20 cellular contexts compared by ENCODE assay signal in the genomic region with DNA sequence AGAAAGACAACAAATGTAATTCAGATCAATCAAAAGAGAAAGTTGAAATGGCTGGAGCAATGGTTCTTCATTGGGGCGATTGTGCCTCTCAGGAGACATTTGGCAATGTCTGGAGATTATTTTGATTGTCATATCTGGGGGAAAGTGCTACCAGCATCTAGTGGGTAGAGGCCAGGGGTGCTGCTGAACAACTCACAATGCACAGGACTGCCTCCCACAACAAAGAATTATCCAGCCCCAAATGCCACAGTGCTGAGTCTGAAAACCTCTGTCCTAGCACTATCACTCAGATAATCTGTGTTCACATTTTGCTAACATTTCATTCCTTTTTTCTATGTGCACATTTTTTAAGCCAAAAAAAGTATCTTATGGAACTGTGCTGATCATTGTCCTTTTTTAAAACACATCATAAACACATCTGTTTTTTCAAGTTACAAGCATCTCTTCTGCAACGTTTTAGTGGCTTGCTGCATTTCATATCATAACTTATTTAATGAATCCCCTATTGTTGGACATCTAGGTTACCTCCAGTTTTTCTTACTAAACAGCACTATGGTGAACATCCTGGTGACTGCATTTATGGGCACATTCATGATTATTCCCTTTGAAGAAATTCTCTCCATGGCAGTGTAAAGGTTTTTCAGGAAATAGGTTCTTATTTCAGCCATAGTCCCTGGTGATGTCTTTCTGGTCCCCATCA.
"Had no signal": no experiment of that assay in that cellular context is flagged by ENCODE, and none has a peak within 500 bp of the region (broad histone marks: within the 10 kb centered on the region; RNA-seq: fewer than 3 reads in every experiment).

No MANE protein-coding gene starts in this region.

- H3K36me3 Mint-ChIP-seq: activated naive CD8-positive, alpha-beta T cell; brain; immature natural killer cell; naive B cell; stimulated activated naive B cell treated with anti-CD40 and anti-IgM and Interleukin-4, amounts not matched to agents 10 μg/mL and 1 μg/mL and 100 μg/mL, for 72 hours had no signal

- H3K36me3 ChIP-seq: lower lobe of right lung, SJSA1, thyroid gland had no signal

- H3K4me3 ChIP-seq: lower lobe of right lung, SJSA1, thyroid gland had no signal

- H3K9me3 Mint-ChIP-seq: activated T-helper 1 cell treated with anti-CD3 and anti-CD28 coated beads, Interleukin-12 subunit alpha, Interleukin-12 subunit beta, Interleukin-2, Interleukin-4 antibody, amounts not matched to agents 30 ng/mL and 10 ng/mL and 1 ng/mL, durations not matched to agents 14 hours and 24 hours and 36 hours; dendritic cell treated with granulocyte-macrophage colony-stimulating factor and Interleukin-4, amounts not matched to agents 40 ng/mL and 50 ng/mL, for 4 days; immature natural killer cell; naive B cell; stimulated activated naive B cell treated with anti-CD40 and anti-IgM and Interleukin-4, amounts not matched to agents 10 μg/mL and 1 μg/mL and 100 μg/mL, for 72 hours had no signal

- H3K9me3 ChIP-seq: lower lobe of right lung, SJSA1, thyroid gland had no signal

- ATAC-seq: foreskin keratinocyte; left lobe of liver; lower lobe of right lung; sciatic nerve; stimulated activated naive B cell treated with anti-CD40 and anti-IgM and Interleukin-4, amounts not matched to agents 10 μg/mL and 1 μg/mL and 100 μg/mL, for 72 hours had no signal

- H3K27ac ChIP-seq: foreskin keratinocyte, lower lobe of right lung, SJSA1, thyroid gland had no signal

- H3K4me3 Mint-ChIP-seq: activated naive CD8-positive, alpha-beta T cell; activated T-helper 1 cell treated with anti-CD3 and anti-CD28 coated beads, Interleukin-12 subunit alpha, Interleukin-12 subunit beta, Interleukin-2, Interleukin-4 antibody, amounts not matched to agents 30 ng/mL and 10 ng/mL and 1 ng/mL, durations not matched to agents 14 hours and 24 hours and 36 hours; brain; dendritic cell treated with granulocyte-macrophage colony-stimulating factor and Interleukin-4, amounts not matched to agents 40 ng/mL and 50 ng/mL, for 4 days; immature natural killer cell; naive B cell; stimulated activated naive B cell treated with anti-CD40 and anti-IgM and Interleukin-4, amounts not matched to agents 10 μg/mL and 1 μg/mL and 100 μg/mL, for 72 hours had no signal

- H3K4me1 ChIP-seq: lower lobe of right lung had no signal

- DNase-seq: activated gamma-delta T cell treated with Interleukin-2 at 50 U/mL for 16 hours; caudate nucleus; effector CD4-positive, alpha-beta T cell; immature natural killer cell; lower lobe of right lung; naive B cell; occipital lobe; stimulated activated CD4-positive, alpha-beta T cell treated with anti-CD3 and anti-CD28 coated beads, Interleukin-15, amount 100 ng/mL, for 24 hours; stimulated activated CD4-positive, alpha-beta T cell treated with anti-CD3 and anti-CD28 coated beads, Interleukin-2, amount 100 ng/mL, for 48 hours; stimulated activated CD8-positive, alpha-beta memory T cell treated with anti-CD3 and anti-CD28 coated beads, Interleukin-4, amount 100 ng/mL, for 48 hours; stimulated activated naive B cell treated with anti-CD40 and anti-IgM and Interleukin-4, amounts not matched to agents 10 μg/mL and 1 μg/mL and 100 μg/mL, for 72 hours; thyroid gland had no signal

- H3K27me3 ChIP-seq: SJSA1, thyroid gland had no signal

- H3K27ac Mint-ChIP-seq: activated T-helper 1 cell treated with anti-CD3 and anti-CD28 coated beads, Interleukin-12 subunit alpha, Interleukin-12 subunit beta, Interleukin-2, Interleukin-4 antibody, amounts not matched to agents 30 ng/mL and 10 ng/mL and 1 ng/mL, durations not matched to agents 14 hours and 24 hours and 36 hours; immature natural killer cell; stimulated activated naive B cell treated with anti-CD40 and anti-IgM and Interleukin-4, amounts not matched to agents 10 μg/mL and 1 μg/mL and 100 μg/mL, for 72 hours had no signal

- H3K4me1 Mint-ChIP-seq: immature natural killer cell had no signal

- H3K27me3 Mint-ChIP-seq: activated naive CD8-positive, alpha-beta T cell had no signal
